ENCODE assay signal across 9 cellular contexts in the genomic region with DNA sequence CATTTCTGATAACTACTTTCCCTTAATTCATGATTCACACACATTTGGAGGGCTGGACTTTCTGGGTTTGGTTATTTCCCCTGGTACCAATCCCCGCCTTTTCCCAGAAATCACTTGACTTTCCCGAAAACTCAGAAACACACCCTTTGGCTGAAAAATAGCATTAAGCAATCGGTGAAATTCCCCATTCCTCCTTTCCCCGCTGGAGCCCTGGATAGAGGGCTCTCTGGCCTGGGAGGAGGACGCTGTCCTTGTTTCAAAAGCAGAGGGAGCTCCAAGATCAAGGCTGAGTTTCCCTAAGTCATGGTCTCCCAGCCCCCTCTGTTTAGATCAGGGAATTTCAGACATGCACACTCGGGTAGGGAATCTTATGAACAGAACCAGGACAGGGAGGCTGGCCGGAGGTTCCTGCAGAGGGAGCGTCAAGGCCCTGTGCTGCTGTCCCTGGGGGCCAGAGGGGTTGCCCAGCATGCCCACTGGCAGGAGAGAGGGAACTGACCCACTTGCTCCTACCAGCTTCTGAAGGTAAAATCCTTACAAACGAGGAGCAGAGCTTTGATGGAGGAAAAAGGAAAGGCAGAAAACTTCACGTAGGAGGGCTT. TPM values are rescaled to one million over a fixed set of nuclear protein-coding genes. Genes with fewer than 3 reads are reported as not detected.
DNase-seq lines count a peak whose midpoint lies in the region; ATAC-seq and TF ChIP-seq lines count a peak whose summit lies in the region.
"Had no signal": no experiment of that assay in that cellular context is flagged by ENCODE, and none has a peak within 500 bp of the region (broad histone marks: within the 10 kb centered on the region; RNA-seq: fewer than 3 reads in every experiment).

A gene (plus strand): TSS at position 366 of the 602 bp plus-strand sequence. CDS start 1,195 bp downstream, outside the sequence.

- ATAC-seq in body of pancreas (peak; percentile 95), GM18858 (IDR thresholded peaks at IDR 0.05; ENCODE audit: unreplicated experiment) (no peak)
- ATAC-seq in activated T-cell treated with anti-CD3 and anti-CD28 coated beads, Interleukin-2, amount 50 U/mL, for 72 hours (replicated peaks in 1 of 2) = no peak
- no peak for ATAC-seq in natural killer cell treated with Interleukin-12 subunit alpha and Interleukin-12 subunit beta and Interleukin-15 and Interleukin-18, amount 100 ng/mL, for 72 hours

- no peak within 1 kb of the TSS for H3K4me3 Mint-ChIP-seq in activated T-cell treated with anti-CD3 and anti-CD28 coated beads, Interleukin-2, amount 50 U/mL, for 72 hours
- H3K4me3 Mint-ChIP-seq in natural killer cell treated with Interleukin-12 subunit alpha and Interleukin-12 subunit beta and Interleukin-15 and Interleukin-18, amount 100 ng/mL, for 72 hours = no peak within 1 kb of the TSS

- H3K27ac ChIP-seq in body of pancreas = peak within 1 kb of the TSS in 3 of 4 donors; percentile 49 to 76 (median 57)
- peak within 1 kb of the TSS; percentile 90 for H3K27ac ChIP-seq in skeletal muscle tissue (ENCODE audit: low read depth, low read length)
- H3K27ac ChIP-seq: neutrophil had no signal

- H3K36me3 ChIP-seq in body of pancreas (replicated peaks in 1 of 2; ENCODE audit: insufficient read depth in 1 of 2, low read depth in 2 of 2) = no peaks in the 10 kb centered on the region
- peaks cover 0 to 16% (median 13%) of the 10 kb centered on the region in 3 donors for H3K36me3 ChIP-seq in skeletal muscle tissue (ENCODE audit: control insufficient read depth in 3 of 3, insufficient read depth in 3 of 3, low read length in 3 of 3)
- H3K36me3 ChIP-seq: neutrophil had no signal

- H3K36me3 Mint-ChIP-seq in activated T-cell treated with anti-CD3 and anti-CD28 coated beads, Interleukin-2, amount 50 U/mL, for 72 hours (ENCODE audit: insufficient read depth in 2 of 2) = no peaks in the 10 kb centered on the region
- H3K36me3 Mint-ChIP-seq in natural killer cell treated with Interleukin-12 subunit alpha and Interleukin-12 subunit beta and Interleukin-15 and Interleukin-18, amount 100 ng/mL, for 72 hours = no peaks in the 10 kb centered on the region

- TF ChIP-seq CTCF in body of pancreas (IDR thresholded peaks at IDR 0.05) = peak; percentile 22 to 88 (median 73)

- H3K27me3 Mint-ChIP-seq in activated T-cell treated with anti-CD3 and anti-CD28 coated beads, Interleukin-2, amount 50 U/mL, for 72 hours (ENCODE audit: low read depth) = peaks cover 11% of the 10 kb centered on the region
- H3K27me3 Mint-ChIP-seq in natural killer cell treated with Interleukin-12 subunit alpha and Interleukin-12 subunit beta and Interleukin-15 and Interleukin-18, amount 100 ng/mL, for 72 hours = peaks cover 9 to 10% of the 10 kb centered on the region in 2 donors

- intact Hi-C loops in body of pancreas (cut with DNase I) = no loop called here

- H3K4me1 ChIP-seq in body of pancreas = peaks cover 17% of the 10 kb centered on the region
- H3K4me1 ChIP-seq in skeletal muscle tissue (ENCODE audit: control insufficient read depth in 3 of 3, insufficient read depth in 3 of 3, low read length in 3 of 3) = peaks cover 19 to 37% (median 26%) of the 10 kb centered on the region in 3 donors

- WGBS in body of pancreas, 2 donors = 35 to 50% methylated on average over 6 to 10 of the region's 10 CpGs

- no peaks in the 10 kb centered on the region for H3K9me3 Mint-ChIP-seq in activated T-cell treated with anti-CD3 and anti-CD28 coated beads, Interleukin-2, amount 50 U/mL, for 72 hours
- no peaks in the 10 kb centered on the region for H3K9me3 Mint-ChIP-seq in natural killer cell treated with Interleukin-12 subunit alpha and Interleukin-12 subunit beta and Interleukin-15 and Interleukin-18, amount 100 ng/mL, for 72 hours

- H3K9me3 ChIP-seq in body of pancreas (no peaks in the 10 kb centered on the region), skeletal muscle tissue (ENCODE audit: control insufficient read depth in 3 of 3, low read length in 3 of 3) (no peaks in the 10 kb centered on the region)
- H3K9me3 ChIP-seq: neutrophil had no signal

- no peak within 1 kb of the TSS for H3K4me3 ChIP-seq in body of pancreas
- H3K4me3 ChIP-seq in skeletal muscle tissue (ENCODE audit: low read length in 3 of 3) = peak within 1 kb of the TSS; percentile 65 to 76 (median 74)

- no peaks in the 10 kb centered on the region for H3K4me1 Mint-ChIP-seq in activated T-cell treated with anti-CD3 and anti-CD28 coated beads, Interleukin-2, amount 50 U/mL, for 72 hours (ENCODE audit: low read depth)
- no peaks in the 10 kb centered on the region for H3K4me1 Mint-ChIP-seq in natural killer cell treated with Interleukin-12 subunit alpha and Interleukin-12 subunit beta and Interleukin-15 and Interleukin-18, amount 100 ng/mL, for 72 hours (ENCODE audit: low read depth in 2 of 2)

- DNase-seq in HPDE6-E6E7 (ENCODE audit: extremely low spot score) (peak; percentile 85), body of pancreas (peak; percentile 46 to 79 (median 57)), iPS-NIHi7 (ENCODE audit: extremely low spot score) (peak; percentile 92), COLO668 (lab: John Stamatoyannopoulos, UW; ENCODE audit: unreplicated experiment) (no peak)
- DNase-seq in activated T-cell treated with anti-CD3 and anti-CD28 coated beads, Interleukin-2, amount 50 U/mL, for 72 hours = no peak
- no peak for DNase-seq in natural killer cell treated with Interleukin-12 subunit alpha and Interleukin-12 subunit beta and Interleukin-15 and Interleukin-18, amount 100 ng/mL, for 72 hours (ENCODE audit: low spot score)

- TF ChIP-seq POLR2A in body of pancreas (IDR thresholded peaks at IDR 0.05) = peak in 2 of 3 donors; percentile 64 to 65

- no peaks in the 10 kb centered on the region for H3K27me3 ChIP-seq in body of pancreas
- no peaks in the 10 kb centered on the region for H3K27me3 ChIP-seq in skeletal muscle tissue (ENCODE audit: control insufficient read depth in 3 of 3, insufficient read depth in 3 of 3, low read length in 3 of 3)

- H3K27ac Mint-ChIP-seq in activated T-cell treated with anti-CD3 and anti-CD28 coated beads, Interleukin-2, amount 50 U/mL, for 72 hours = no peak within 1 kb of the TSS
- no peak within 1 kb of the TSS for H3K27ac Mint-ChIP-seq in natural killer cell treated with Interleukin-12 subunit alpha and Interleukin-12 subunit beta and Interleukin-15 and Interleukin-18, amount 100 ng/mL, for 72 hours

- H3K9ac ChIP-seq in skeletal muscle tissue (ENCODE audit: low read depth in 1 of 3, low read length in 3 of 3) = peak within 1 kb of the TSS; percentile 69 to 83 (median 71)

RNA-seq across cellular contexts. Expression of the gene that starts here (rescaled TPM):
- total RNA-seq in body of pancreas = 100 to 1,000 TPM; 105 to 157 TPM
- total RNA-seq in skeletal muscle tissue = 89.8 TPM
- total RNA-seq in activated T-cell treated with anti-CD3 and anti-CD28 coated beads, Interleukin-2, amount 50 U/mL, for 72 hours = 1 to 10 TPM; 4.0 to 6.6 TPM
- total RNA-seq in natural killer cell treated with Interleukin-12 subunit alpha and Interleukin-12 subunit beta and Interleukin-15 and Interleukin-18, amount 100 ng/mL, for 72 hours = 1 to 10 TPM; 1.3 to 4.3 TPM

Comparison
In these comparisons a context has a peak if more than half of its experiments do, and no peak if none do; other contexts are left out.
1. RNA of the gene that starts here (total RNA-seq): 105 to 157 TPM in body of pancreas and 89.8 TPM in skeletal muscle tissue (single experiment); 4.0 to 6.6 TPM in activated T-cell treated with anti-CD3 and anti-CD28 coated beads, Interleukin-2, amount 50 U/mL, for 72 hours and 1.3 to 4.3 TPM in natural killer cell treated with Interleukin-12 subunit alpha and Interleukin-12 subunit beta and Interleukin-15 and Interleukin-18, amount 100 ng/mL, for 72 hours; every median in the first group is over 10 times any median in the second.
2. DNase-seq: peak in HPDE6-E6E7 (single experiment), body of pancreas (4 of 4) and iPS-NIHi7 (single experiment); none in activated T-cell treated with anti-CD3 and anti-CD28 coated beads, Interleukin-2, amount 50 U/mL, for 72 hours (0 of 2), COLO668 (single experiment) and natural killer cell treated with Interleukin-12 subunit alpha and Interleukin-12 subunit beta and Interleukin-15 and Interleukin-18, amount 100 ng/mL, for 72 hours (single experiment).
3. H3K4me3 ChIP-seq: peak in skeletal muscle tissue (3 of 3); none in body of pancreas (0 of 2).